In the genomic region with DNA sequence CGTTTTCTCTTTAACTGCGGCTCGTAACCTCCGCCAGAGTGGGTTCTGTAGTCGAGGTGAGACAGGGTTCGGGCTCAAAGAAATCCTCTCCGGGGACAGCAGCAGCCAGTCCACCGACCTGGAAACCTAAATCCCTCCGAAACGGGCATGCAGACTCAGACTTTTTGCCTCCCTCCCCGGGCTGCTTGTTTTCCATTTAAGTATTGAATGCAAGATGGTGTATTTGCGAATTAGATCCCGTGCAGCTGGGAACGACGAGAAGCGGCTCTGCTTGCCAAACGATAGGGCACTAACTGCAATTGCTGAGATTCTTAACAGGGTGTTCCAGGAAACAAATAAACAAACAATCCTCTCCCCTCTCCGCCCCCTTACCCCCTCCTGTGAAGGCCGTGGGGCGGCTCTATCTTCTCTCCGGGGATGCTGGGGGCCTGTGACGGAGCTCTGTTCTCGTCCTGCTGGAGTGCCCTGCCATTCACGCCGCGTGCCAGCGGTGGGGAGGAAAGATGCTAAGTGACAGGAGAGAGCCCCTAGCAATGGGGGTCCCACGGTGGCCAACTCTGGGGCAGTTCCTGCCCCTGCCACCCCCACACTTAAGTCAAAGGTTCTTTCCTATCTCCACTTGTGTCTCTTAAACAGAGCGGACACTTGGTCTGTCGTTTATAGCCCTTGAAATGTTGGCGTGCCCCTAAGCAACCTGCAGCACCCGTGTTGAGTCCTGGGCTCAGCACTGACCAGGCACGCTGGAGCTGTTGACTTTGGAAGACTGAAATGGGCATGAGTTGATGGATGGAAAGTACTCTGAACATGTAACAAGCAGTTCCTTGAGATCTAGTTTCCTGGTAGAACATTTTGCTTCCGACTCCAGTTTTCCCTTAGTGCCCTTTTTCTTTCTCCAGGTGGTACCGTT, we compare ENCODE assay signal across 8 cellular contexts. TPM values are rescaled to one million over a fixed set of nuclear protein-coding genes. Genes with fewer than 3 reads are reported as not detected.
DNase-seq lines count a peak whose midpoint lies in the region; ATAC-seq and TF ChIP-seq lines count a peak whose summit lies in the region.

No MANE protein-coding gene starts in this region.

- no peaks in the 10 kb centered on the region for H3K9me3 ChIP-seq in SK-N-MC (ENCODE audit: low read depth, low read length)

- H3K9me3 Mint-ChIP-seq in nephron = no peaks in the 10 kb centered on the region

- H3K27ac ChIP-seq in SK-N-MC = no peak overlapping the region
- H3K27ac ChIP-seq in epithelial cell of prostate = peak overlapping the region; percentile 98

- peak overlapping the region; percentile 87 for H3K4me3 ChIP-seq in SK-N-MC

- H3K27me3 Mint-ChIP-seq in nephron (ENCODE audit: low read depth) = peaks cover 83% of the 10 kb centered on the region

- H3K4me3 Mint-ChIP-seq in nephron = peak overlapping the region; percentile 85 to 90 (median 88)

- H3K27ac Mint-ChIP-seq in nephron = peak overlapping the region in 2 of 3 experiments; percentile 48 to 51

- H3K9ac ChIP-seq in SK-N-MC (ENCODE audit: insufficient read length) = peak overlapping the region; percentile 22

- peak; percentile 12 for DNase-seq in activated CD4-positive, alpha-beta T cell treated with anti-CD3 and anti-CD28 coated beads for 48 hours
- DNase-seq in activated CD4-positive, alpha-beta T cell treated with anti-CD3 and anti-CD28 coated beads for 1 hour = no peak
- DNase-seq in SK-N-MC (ENCODE audit: low read depth, low spot score) = no peak
- no peak for DNase-seq in epithelial cell of prostate (ENCODE audit: low read depth, low spot score)
- DNase-seq in NCI-H187 treated with DMSO at 0.1 percent for 48 hours (lab: John Stamatoyannopoulos, UW) = no peak
- no peak for DNase-seq in SK-N-DZ (ENCODE audit: low spot score)

- no peaks in the 10 kb centered on the region for H3K36me3 Mint-ChIP-seq in nephron (ENCODE audit: low read depth)

- H3K36me3 ChIP-seq in SK-N-MC (ENCODE audit: insufficient read depth, low read length) = no peaks in the 10 kb centered on the region

- TF ChIP-seq CTCF in nephron (IDR thresholded peaks at IDR 0.05; ENCODE audit: unreplicated experiment in 3 of 3) = no peak

- no peak for ATAC-seq in GM18858 (IDR thresholded peaks at IDR 0.05; ENCODE audit: unreplicated experiment)

- peaks cover 36% of the 10 kb centered on the region for H3K4me1 Mint-ChIP-seq in nephron

RNA-seq across cellular contexts. Expression of a gene that starts 1.3 kb away (rescaled TPM):
- polyA plus RNA-seq in SK-N-DZ (2014; cell fraction: cytosol; rRNA removed) = 0.38 and 2.9 TPM in 2 replicates
- 0.06 and 0.28 TPM in 2 replicates for polyA plus RNA-seq in SK-N-DZ (2014; cell fraction: nucleus; rRNA removed)
